In genomic region chr1:25568090-25568833, GRCh38 we compare ENCODE assay signal across 8 cellular contexts. TPM values are rescaled to one million over a fixed set of nuclear protein-coding genes. Genes with fewer than 3 reads are reported as not detected.
A peak's percentile ranks its signal among the peaks of the same experiment; 100 is the strongest.
DNase-seq lines count a peak whose midpoint lies in the region; ATAC-seq lines count a peak whose summit lies in the region.

No MANE protein-coding gene starts in this region.

- ATAC-seq in activated naive CD8-positive, alpha-beta T cell treated with anti-CD3 and anti-CD28 coated beads, Interleukin-2, amount 10 ng/mL, durations not matched to agents 7 days and 5 days (ENCODE audit: low read depth): no peak
- ATAC-seq in HG03439 (IDR thresholded peaks at IDR 0.05; ENCODE audit: unreplicated experiment): no peak

- DNase-seq in NCI-H82 (lab: John Stamatoyannopoulos, UW) (peak; percentile 37), NCI-H82 treated with DMSO at 0.1 percent for 48 hours (lab: John Stamatoyannopoulos, UW; ENCODE audit: unreplicated experiment) (no peak), hepatic stellate cell (ENCODE audit: low spot score) (peak; percentile 45), stromal cell of bone marrow (ENCODE audit: low read depth) (peak; percentile 42), NK-92 (lab: John Stamatoyannopoulos, UW; ENCODE audit: unreplicated experiment) (no peak)
- DNase-seq in activated naive CD8-positive, alpha-beta T cell treated with anti-CD3 and anti-CD28 coated beads, Interleukin-2, amount 10 ng/mL, durations not matched to agents 7 days and 5 days: no peak
- DNase-seq in activated CD8-positive, alpha-beta memory T cell treated with anti-CD3 and anti-CD28 coated beads, Interleukin-2, amount 50 U/mL, for 4 hours: no peak

- no peaks in the 10 kb centered on the region for H3K9me3 Mint-ChIP-seq in activated naive CD8-positive, alpha-beta T cell treated with anti-CD3 and anti-CD28 coated beads, Interleukin-2, amount 10 ng/mL, durations not matched to agents 7 days and 5 days

- H3K27me3 Mint-ChIP-seq in activated naive CD8-positive, alpha-beta T cell treated with anti-CD3 and anti-CD28 coated beads, Interleukin-2, amount 10 ng/mL, durations not matched to agents 7 days and 5 days: no peaks in the 10 kb centered on the region

- peak overlapping the region; percentile 80 for H3K27ac Mint-ChIP-seq in activated naive CD8-positive, alpha-beta T cell treated with anti-CD3 and anti-CD28 coated beads, Interleukin-2, amount 10 ng/mL, durations not matched to agents 7 days and 5 days

- peaks cover 51% of the 10 kb centered on the region for H3K4me1 Mint-ChIP-seq in activated naive CD8-positive, alpha-beta T cell treated with anti-CD3 and anti-CD28 coated beads, Interleukin-2, amount 10 ng/mL, durations not matched to agents 7 days and 5 days

- H3K4me3 Mint-ChIP-seq in activated naive CD8-positive, alpha-beta T cell treated with anti-CD3 and anti-CD28 coated beads, Interleukin-2, amount 10 ng/mL, durations not matched to agents 7 days and 5 days: no peak overlapping the region

- H3K36me3 Mint-ChIP-seq in activated naive CD8-positive, alpha-beta T cell treated with anti-CD3 and anti-CD28 coated beads, Interleukin-2, amount 10 ng/mL, durations not matched to agents 7 days and 5 days: peaks cover 7% of the 10 kb centered on the region

- POLR2A ChIA-PET in activated naive CD8-positive, alpha-beta T cell treated with anti-CD3 and anti-CD28 coated beads, Interleukin-2, amount 10 ng/mL, durations not matched to agents 7 days and 5 days (lab: Charles Lee): no interaction called here

RNA-seq across cellular contexts. Expression of gene LDLRAP1, which starts 24.9 kb away (rescaled TPM):
- total RNA-seq in activated naive CD8-positive, alpha-beta T cell treated with anti-CD3 and anti-CD28 coated beads, Interleukin-2, amount 10 ng/mL, durations not matched to agents 7 days and 5 days: 10 to 100 TPM; 77.3 to 79.6 TPM

RNA-seq across cellular contexts. Expression of gene MAN1C1, which starts 48.3 kb away (rescaled TPM):
- 10 to 100 TPM; 20.5 to 20.9 TPM for total RNA-seq in activated naive CD8-positive, alpha-beta T cell treated with anti-CD3 and anti-CD28 coated beads, Interleukin-2, amount 10 ng/mL, durations not matched to agents 7 days and 5 days

Comparison
In these comparisons a context has a peak if more than half of its experiments do, and no peak if none do; other contexts are left out.
1. DNase-seq: peak in NCI-H82 (single experiment), hepatic stellate cell (single experiment) and stromal cell of bone marrow (single experiment); none in NCI-H82 treated with DMSO at 0.1 percent for 48 hours (single experiment), activated naive CD8-positive, alpha-beta T cell treated with anti-CD3 and anti-CD28 coated beads, Interleukin-2, amount 10 ng/mL, durations not matched to agents 7 days and 5 days (single experiment), NK-92 (single experiment) and activated CD8-positive, alpha-beta memory T cell treated with anti-CD3 and anti-CD28 coated beads, Interleukin-2, amount 50 U/mL, for 4 hours (single experiment).